ENCODE assay signal across 8 cellular contexts in genomic region chr14:77039285-77040058, GRCh38. TPM values are rescaled to one million over a fixed set of nuclear protein-coding genes. Genes with fewer than 3 reads are reported as not detected.
A peak's percentile ranks its signal among the peaks of the same experiment; 100 is the strongest.
DNase-seq lines count a peak whose midpoint lies in the region; ATAC-seq and TF ChIP-seq lines count a peak whose summit lies in the region.

No MANE protein-coding gene starts in this region.

- TF ChIP-seq CTCF in WERI-Rb-1 (IDR thresholded peaks at IDR 0.05; ENCODE audit: low read depth, low read length) (no peak), fibroblast of villous mesenchyme (IDR thresholded peaks at IDR 0.05; ENCODE audit: insufficient read depth, low read depth, low read length) (no peak)

- peak overlapping the region; percentile 76 for H3K27ac ChIP-seq in WERI-Rb-1

- H3K4me3 ChIP-seq in WERI-Rb-1 (ENCODE audit: low read depth, low read length) (peak overlapping the region; percentile 54), fibroblast of villous mesenchyme (ENCODE audit: low read depth, low read length) (peak overlapping the region; percentile 43), skeletal muscle cell (ENCODE audit: low read depth, low read length) (peak overlapping the region; percentile 28)

- H3K27me3 ChIP-seq in WERI-Rb-1 (ENCODE audit: insufficient read depth, low read depth, severe bottlenecking), result no peaks in the 10 kb centered on the region

- H3K9me3 ChIP-seq in WERI-Rb-1 (ENCODE audit: severe bottlenecking), result no peaks in the 10 kb centered on the region

- no peaks in the 10 kb centered on the region for H3K36me3 ChIP-seq in WERI-Rb-1

- ATAC-seq in HG03439 (IDR thresholded peaks at IDR 0.05; ENCODE audit: unreplicated experiment), result peak; percentile 20
- no peak for ATAC-seq in HG02970 (IDR thresholded peaks at IDR 0.05; ENCODE audit: low FRiP score, unreplicated experiment)

- DNase-seq in NCI-H1092 treated with DMSO at 0.1 percent for 48 hours (lab: John Stamatoyannopoulos, UW) (peak; percentile 87), NCI-H1092 (lab: John Stamatoyannopoulos, UW) (no peak), WERI-Rb-1 (no peak), fibroblast of villous mesenchyme (ENCODE audit: low read depth) (peak; percentile 83), skeletal muscle cell (ENCODE audit: low read depth) (no peak), GOT3 (lab: John Stamatoyannopoulos, UW) (no peak)

RNA-seq across cellular contexts. Expression of gene IRF2BPL, which starts 11.0 kb away (rescaled TPM):
- total RNA-seq in fibroblast of villous mesenchyme, result 40.2 and 44.1 TPM in 2 replicates

RNA-seq across cellular contexts. Expression of gene CIPC, which starts 58.6 kb away (rescaled TPM):
- total RNA-seq in fibroblast of villous mesenchyme, result 11.3 and 23.7 TPM in 2 replicates

Comparison
In these comparisons a context has a peak if more than half of its experiments do, and no peak if none do; other contexts are left out.
1. DNase-seq: peak in NCI-H1092 treated with DMSO at 0.1 percent for 48 hours (single experiment) and fibroblast of villous mesenchyme (single experiment); none in NCI-H1092 (single experiment), WERI-Rb-1 (single experiment), skeletal muscle cell (single experiment) and GOT3 (single experiment).
2. Peak in every context shown above with its lines, with median percentiles within 50 percentile points of each other: H3K4me3 ChIP-seq.